11 cellular contexts compared by ENCODE assay signal in the genomic region with DNA sequence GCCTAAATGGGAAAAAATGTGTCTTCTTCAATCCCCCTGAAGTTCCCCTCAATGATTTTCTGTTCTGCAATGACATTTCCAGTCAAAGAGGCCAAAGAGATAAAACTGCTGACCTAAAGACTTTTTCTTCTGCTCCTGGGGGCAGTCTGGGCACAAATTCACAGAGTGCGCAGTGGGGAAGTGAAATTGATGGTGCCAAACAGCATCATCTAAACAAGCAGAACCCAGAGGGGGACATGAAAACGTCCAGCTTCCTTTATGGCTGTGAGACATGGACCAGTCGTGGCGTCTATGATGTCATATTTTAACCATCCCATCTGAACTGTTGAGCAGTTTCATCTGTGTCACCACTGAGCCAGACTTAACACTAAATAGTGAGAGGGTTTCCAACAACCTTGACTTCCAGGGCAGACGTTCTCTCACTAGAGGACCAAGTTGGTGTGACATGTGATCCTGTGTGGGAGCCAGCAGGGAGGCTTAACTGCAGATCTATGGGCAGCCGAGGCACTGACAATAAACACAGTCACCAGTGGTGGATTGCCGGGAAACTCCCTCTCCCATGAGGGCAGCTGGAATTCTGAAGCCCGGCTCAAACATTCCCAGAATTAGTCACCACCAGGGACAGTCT. TPM values are rescaled to one million over a fixed set of nuclear protein-coding genes. Genes with fewer than 3 reads are reported as not detected.
A peak's percentile ranks its signal among the peaks of the same experiment; 100 is the strongest.
DNase-seq lines count a peak whose midpoint lies in the region; ATAC-seq, FAIRE-seq and TF ChIP-seq lines count a peak whose summit lies in the region.
"Had no signal": no experiment of that assay in that cellular context is flagged by ENCODE, and none has a peak within 500 bp of the region (broad histone marks: within the 10 kb centered on the region; RNA-seq: fewer than 3 reads in every experiment).

No MANE protein-coding gene starts in this region.

- no peaks in the 10 kb centered on the region for H3K9me3 Mint-ChIP-seq in CD4-positive, alpha-beta memory T cell
- H3K9me3 Mint-ChIP-seq: mesothelial cell of epicardium had no signal

- H3K27ac ChIP-seq in CD4-positive, alpha-beta memory T cell (ENCODE audit: low read depth, low read length), result no peak overlapping the region
- H3K27ac ChIP-seq: SK-N-MC, upper lobe of left lung had no signal

- POLR2A ChIA-PET in CD4-positive, alpha-beta memory T cell (lab: Charles Lee; ENCODE audit: partially characterized antibody), result interaction anchor here (1.5 to 6.1 kb wide), 4 partner anchors 10 to 36 kb away, joined by 3 to 25 read pairs (median 4); a partner anchor contains a TSS

- peaks cover 49% of the 10 kb centered on the region for H3K4me1 ChIP-seq in CD4-positive, alpha-beta memory T cell (ENCODE audit: insufficient read depth, low read length)
- H3K4me1 ChIP-seq: upper lobe of left lung had no signal

- H3K27me3 Mint-ChIP-seq in CD4-positive, alpha-beta memory T cell, result no peaks in the 10 kb centered on the region

- no peak for DNase-seq in CD4-positive, alpha-beta memory T cell
- DNase-seq in MG63 (peak; percentile 33), bronchial epithelial cell (ENCODE audit: low read depth) (peak; percentile 63), myocyte (ENCODE audit: low read depth) (peak; percentile 71)
- DNase-seq: upper lobe of left lung had no signal

- intact Hi-C loops in CD4-positive, alpha-beta memory T cell (cut with micrococcal nuclease), result no loop called here

- peak overlapping the region in 1 of 8 donors; percentile 44 for H3K4me3 Mint-ChIP-seq in CD4-positive, alpha-beta memory T cell
- H3K4me3 Mint-ChIP-seq: mesothelial cell of epicardium had no signal

- H3K9me3 ChIP-seq in CD4-positive, alpha-beta memory T cell (ENCODE audit: control insufficient read depth in 1 of 2, low read length in 2 of 2), result no peaks in the 10 kb centered on the region
- H3K9me3 ChIP-seq in MG63, result no peaks in the 10 kb centered on the region
- H3K9me3 ChIP-seq: upper lobe of left lung had no signal

- H3K4me1 Mint-ChIP-seq in CD4-positive, alpha-beta memory T cell, result peaks cover 42 to 91% (median 69%) of the 10 kb centered on the region in 4 donors

- CTCF ChIA-PET in CD4-positive, alpha-beta memory T cell (lab: Charles Lee; ENCODE audit: partially characterized antibody), result interaction anchor here (0.6 to 2.0 kb wide), 2 partner anchors 9 to 37 kb away, joined by 3 to 8 read pairs; no protein-coding TSS in a partner anchor

- no peak for TF ChIP-seq CTCF in bronchial epithelial cell (IDR thresholded peaks at IDR 0.05; ENCODE audit: insufficient read depth, low read length, severe bottlenecking)

- no peaks in the 10 kb centered on the region for H3K27me3 ChIP-seq in CD4-positive, alpha-beta memory T cell (ENCODE audit: insufficient read depth, low read length)
- H3K27me3 ChIP-seq in MG63 (no peaks in the 10 kb centered on the region), bronchial epithelial cell (ENCODE audit: control insufficient read depth, insufficient read depth, low read length) (no peaks in the 10 kb centered on the region)
- H3K27me3 ChIP-seq: upper lobe of left lung had no signal

- H3K36me3 ChIP-seq in CD4-positive, alpha-beta memory T cell (ENCODE audit: insufficient read depth, low read length), result no peaks in the 10 kb centered on the region
- H3K36me3 ChIP-seq in MG63, result no peaks in the 10 kb centered on the region
- H3K36me3 ChIP-seq in bronchial epithelial cell (ENCODE audit: control insufficient read depth, insufficient read depth, low read length), result no peaks in the 10 kb centered on the region
- H3K36me3 ChIP-seq: upper lobe of left lung had no signal

- peak overlapping the region in 6 of 7 donors; percentile 12 to 90 (median 50) for H3K27ac Mint-ChIP-seq in CD4-positive, alpha-beta memory T cell
- H3K27ac Mint-ChIP-seq: mesothelial cell of epicardium had no signal

- no peak for FAIRE-seq in bronchial epithelial cell (lab: Jason Lieb, UNC)

- peaks cover 57 to 59% of the 10 kb centered on the region in 2 donors for H3K36me3 Mint-ChIP-seq in CD4-positive, alpha-beta memory T cell
- H3K36me3 Mint-ChIP-seq: mesothelial cell of epicardium had no signal

- H3K4me3 ChIP-seq in CD4-positive, alpha-beta memory T cell (ENCODE audit: low read length in 2 of 2), result no peak overlapping the region
- H3K4me3 ChIP-seq in MG63, result no peak overlapping the region
- no peak overlapping the region for H3K4me3 ChIP-seq in bronchial epithelial cell (ENCODE audit: low read depth, low read length)
- H3K4me3 ChIP-seq: SK-N-MC, upper lobe of left lung had no signal

- ATAC-seq in GM19397 (IDR thresholded peaks at IDR 0.05; ENCODE audit: unreplicated experiment), result no peak
- ATAC-seq in GM21723 (IDR thresholded peaks at IDR 0.05; ENCODE audit: unreplicated experiment), result no peak
- ATAC-seq in GM21390 (IDR thresholded peaks at IDR 0.05; ENCODE audit: unreplicated experiment), result no peak
- ATAC-seq in HG03175 (IDR thresholded peaks at IDR 0.05; ENCODE audit: unreplicated experiment), result no peak

RNA-seq across cellular contexts. Expression of a gene that starts 12.4 kb away (rescaled TPM):
- total RNA-seq in CD4-positive, alpha-beta memory T cell, result 10 to 100 TPM; 85.2 to 90.2 TPM
- polyA plus RNA-seq in CD4-positive, alpha-beta memory T cell, result 100 to 1,000 TPM in 1 of 2 donors, 10 to 100 TPM in 1; 78.9 to 105 TPM
- total RNA-seq in MG63 (2014; rRNA removed; shearing (Covaris generic); ENCODE audit: low replicate concordance), result not detected in 2 replicates
- total RNA-seq in bronchial epithelial cell (not detected in 2 replicates), myocyte (not detected in 2 replicates)
- not detected for polyA plus RNA-seq in myocyte (2012)
- total RNA-seq: mesothelial cell of epicardium had no signal

Comparison
In these comparisons a context has a peak if more than half of its experiments do, and no peak if none do; other contexts are left out.
1. DNase-seq: peak in MG63 (single experiment), bronchial epithelial cell (single experiment) and myocyte (single experiment); none in CD4-positive, alpha-beta memory T cell (0 of 5).
2. RNA of a gene that starts 12.4 kb away (total RNA-seq): 85.2 to 90.2 TPM in CD4-positive, alpha-beta memory T cell; not detected in MG63, not detected in bronchial epithelial cell and not detected in myocyte; every median in the first group is over 10 times any median in the second.